Comparison of ENCODE assay signal across 16 cellular contexts in genomic region chr9:120403543-120403856, GRCh38.
DNase-seq lines count a peak whose midpoint lies in the region; ATAC-seq, FAIRE-seq and TF ChIP-seq lines count a peak whose summit lies in the region.
"Had no signal": no experiment of that assay in that cellular context is flagged by ENCODE, and none has a peak within 500 bp of the region (broad histone marks: within the 10 kb centered on the region; RNA-seq: fewer than 3 reads in every experiment).

No MANE protein-coding gene starts in this region.

- CTCF ChIA-PET in HepG2 (lab: Yijun Ruan, JAX; ENCODE audit: low intra/inter-chr PET ratio, low total read pairs): no interaction called here

- ATAC-seq in HepG2: peak; percentile 26; the same call in 2 of the 3 replicates
- no peak for ATAC-seq in right lobe of liver
- ATAC-seq in GM18868 (IDR thresholded peaks at IDR 0.05; ENCODE audit: unreplicated experiment): no peak

- peaks cover 69% of the 10 kb centered on the region for H3K36me3 Mint-ChIP-seq in activated T-helper 2 cell treated with anti-CD3 and anti-CD28 coated beads, Interferon-gamma antibody, Interleukin-2, Interleukin-4, amounts not matched to agents 10 μg/mL and 5 μg/mL and 100 μg/mL, durations not matched to agents 14 hours and 24 hours and 36 hours (ENCODE audit: low read depth)
- H3K36me3 Mint-ChIP-seq in nephron progenitor cell (ENCODE audit: low read depth): peaks cover 63% of the 10 kb centered on the region

- no peaks in the 10 kb centered on the region for H3K9me2 ChIP-seq in Karpas-422 (replicated peaks; ENCODE audit: insufficient read depth, low read length)

- H3K27ac ChIP-seq in HepG2 (ENCODE audit: extremely low read length, insufficient read depth, low read length) (peak overlapping the region; percentile 47), right lobe of liver (peak overlapping the region in 1 of 3 donors; percentile 50), Karpas-422 (ENCODE audit: low read length) (no peak overlapping the region), uterus (no peak overlapping the region)
- H3K27ac ChIP-seq: tibial nerve had no signal

- H3K4me3 Mint-ChIP-seq in activated T-helper 2 cell treated with anti-CD3 and anti-CD28 coated beads, Interferon-gamma antibody, Interleukin-2, Interleukin-4, amounts not matched to agents 10 μg/mL and 5 μg/mL and 100 μg/mL, durations not matched to agents 14 hours and 24 hours and 36 hours (ENCODE audit: low read depth): no peak overlapping the region
- H3K4me3 Mint-ChIP-seq in nephron progenitor cell: no peak overlapping the region

- WGBS in HepG2 (ENCODE audit: low lambda C conversion rate): 63% methylated on average over 3 of the region's 3 CpGs
- WGBS in right lobe of liver (ENCODE audit: insufficient coverage, low coverage, low lambda C conversion rate, missing lambda C conversion rate): 72% methylated on average over 2 of the region's 3 CpGs

- in situ Hi-C loops in HepG2 (cut with HindIII; ENCODE audit: extremely low pct_ligation_motif_present, low pct_unique_long_range_greater_than_20kb): loop anchor here (10.0 kb wide), 1 partner anchor 61 kb away; no protein-coding TSS in a partner anchor

- no peak overlapping the region for H3K9ac ChIP-seq in HepG2 (ENCODE audit: insufficient read depth, low read depth, low read length)
- H3K9ac ChIP-seq in Karpas-422 (ENCODE audit: low read length): no peak overlapping the region

- no peaks in the 10 kb centered on the region for H3K9me3 Mint-ChIP-seq in activated T-helper 2 cell treated with anti-CD3 and anti-CD28 coated beads, Interferon-gamma antibody, Interleukin-2, Interleukin-4, amounts not matched to agents 10 μg/mL and 5 μg/mL and 100 μg/mL, durations not matched to agents 14 hours and 24 hours and 36 hours
- H3K9me3 Mint-ChIP-seq in nephron progenitor cell: no peaks in the 10 kb centered on the region

- H3K4me3 ChIP-seq in HepG2 (replicated peaks in 1 of 3; ENCODE audit: insufficient read depth in 1 of 3, low read depth in 2 of 3, low read length in 3 of 3): no peak overlapping the region
- H3K4me3 ChIP-seq in right lobe of liver: no peak overlapping the region
- no peak overlapping the region for H3K4me3 ChIP-seq in Karpas-422 (ENCODE audit: low read length)
- H3K4me3 ChIP-seq in uterus: no peak overlapping the region
- H3K4me3 ChIP-seq: tibial nerve had no signal

- H2AFZ ChIP-seq in HepG2 (ENCODE audit: low read length) (no peak overlapping the region), Karpas-422 (ENCODE audit: low read length) (no peak overlapping the region)

- no peak for FAIRE-seq in HepG2 (lab: Jason Lieb, UNC)
- FAIRE-seq: colon had no signal

- TF ChIP-seq CTCF in HepG2 (CRISPR knock-in tag; IDR thresholded peaks at IDR 0.05): no peak
- TF ChIP-seq CTCF in right lobe of liver (IDR thresholded peaks at IDR 0.05): no peak
- no peak for TF ChIP-seq CTCF in nephron progenitor cell (IDR thresholded peaks at IDR 0.05)
- TF ChIP-seq CTCF in uterus (IDR thresholded peaks at IDR 0.05): no peak

- H3K27ac Mint-ChIP-seq in activated T-helper 2 cell treated with anti-CD3 and anti-CD28 coated beads, Interferon-gamma antibody, Interleukin-2, Interleukin-4, amounts not matched to agents 10 μg/mL and 5 μg/mL and 100 μg/mL, durations not matched to agents 14 hours and 24 hours and 36 hours: peak overlapping the region; percentile 4
- peak overlapping the region; percentile 49 for H3K27ac Mint-ChIP-seq in nephron progenitor cell

- peaks cover 11% of the 10 kb centered on the region for H3K4me1 Mint-ChIP-seq in activated T-helper 2 cell treated with anti-CD3 and anti-CD28 coated beads, Interferon-gamma antibody, Interleukin-2, Interleukin-4, amounts not matched to agents 10 μg/mL and 5 μg/mL and 100 μg/mL, durations not matched to agents 14 hours and 24 hours and 36 hours (ENCODE audit: low read depth)
- no peaks in the 10 kb centered on the region for H3K4me1 Mint-ChIP-seq in nephron progenitor cell

- no peaks in the 10 kb centered on the region for H3K9me3 ChIP-seq in HepG2 (ENCODE audit: low read length)
- no peaks in the 10 kb centered on the region for H3K9me3 ChIP-seq in right lobe of liver
- no peaks in the 10 kb centered on the region for H3K9me3 ChIP-seq in Karpas-422 (ENCODE audit: low read length)
- no peaks in the 10 kb centered on the region for H3K9me3 ChIP-seq in uterus
- H3K9me3 ChIP-seq: BE2C, tibial nerve had no signal

- H3K36me3 ChIP-seq in HepG2 (replicated peaks in 1 of 2; ENCODE audit: control insufficient read depth in 1 of 2, insufficient read depth in 2 of 2, low read length in 2 of 2) (peaks cover 41 to 96% of the 10 kb centered on the region in 2 experiments), right lobe of liver (peaks cover 0 to 28% (median 9%) of the 10 kb centered on the region in 4 donors), Karpas-422 (ENCODE audit: insufficient read depth, low read length) (peaks cover 17% of the 10 kb centered on the region; the same call in 1 of the 2 replicates), uterus (no peaks in the 10 kb centered on the region)

- H3K4me2 ChIP-seq in HepG2 (ENCODE audit: low read depth, low read length): no peak overlapping the region
- H3K4me2 ChIP-seq in Karpas-422 (ENCODE audit: low read depth, low read length, poor library complexity, severe bottlenecking): no peak overlapping the region

- TF ChIP-seq RAD21 in HepG2 (CRISPR knock-in tag; IDR thresholded peaks at IDR 0.05): no peak

- DNase-seq in HepG2 (ENCODE audit: low spot score) (peak; percentile 33), right lobe of liver (no peak), nephron progenitor cell (no peak), Karpas-422 (no peak), uterus (no peak), hippocampal formation (lab: John Stamatoyannopoulos, UW) (no peak)
- DNase-seq in activated T-helper 2 cell treated with anti-CD3 and anti-CD28 coated beads, Interferon-gamma antibody, Interleukin-2, Interleukin-4, amounts not matched to agents 10 μg/mL and 5 μg/mL and 100 μg/mL, durations not matched to agents 14 hours and 24 hours and 36 hours (ENCODE audit: low spot score): no peak
- DNase-seq: activated CD8-positive, alpha-beta memory T cell treated with anti-CD3 and anti-CD28 coated beads, Interleukin-2, amount 50 U/mL, for 4 hours; BE2C; DND-41; NCI-H1436; NCI-H526; SHP77 treated with DMSO at 0.1 percent for 48 hours had no signal

- H3K27me3 Mint-ChIP-seq in activated T-helper 2 cell treated with anti-CD3 and anti-CD28 coated beads, Interferon-gamma antibody, Interleukin-2, Interleukin-4, amounts not matched to agents 10 μg/mL and 5 μg/mL and 100 μg/mL, durations not matched to agents 14 hours and 24 hours and 36 hours (ENCODE audit: low read depth): no peaks in the 10 kb centered on the region
- no peaks in the 10 kb centered on the region for H3K27me3 Mint-ChIP-seq in nephron progenitor cell (ENCODE audit: low read depth, poor library complexity)

- POLR2A ChIA-PET in HepG2 (lab: Yijun Ruan, JAX): interaction anchor here (2.1 kb wide), 1 partner anchor 16 kb away, joined by 6 read pairs; no protein-coding TSS in a partner anchor

- intact Hi-C loops in HepG2 (cut with micrococcal nuclease; ENCODE audit: unreplicated experiment): no loop called here
- intact Hi-C loops in right lobe of liver (cut with DNase I): no loop called here
- intact Hi-C loops in activated T-helper 2 cell treated with anti-CD3 and anti-CD28 coated beads, Interferon-gamma antibody, Interleukin-2, Interleukin-4, amounts not matched to agents 10 μg/mL and 5 μg/mL and 100 μg/mL, durations not matched to agents 14 hours and 24 hours and 36 hours (cut with micrococcal nuclease): no loop called here
- intact Hi-C loops in uterus (cut with DNase I; ENCODE audit: low total_unique reads): no loop called here

- no peaks in the 10 kb centered on the region for H3K79me2 ChIP-seq in HepG2 (ENCODE audit: insufficient read depth, low read length)
- H3K79me2 ChIP-seq in Karpas-422 (ENCODE audit: low read length): no peaks in the 10 kb centered on the region

- H3K27me3 ChIP-seq in HepG2 (ENCODE audit: control insufficient read depth in 1 of 2, insufficient read depth in 2 of 2, low read length in 2 of 2): no peaks in the 10 kb centered on the region
- no peaks in the 10 kb centered on the region for H3K27me3 ChIP-seq in right lobe of liver
- H3K27me3 ChIP-seq in Karpas-422 (ENCODE audit: low read length): no peaks in the 10 kb centered on the region
- H3K27me3 ChIP-seq in uterus: no peaks in the 10 kb centered on the region
- H3K27me3 ChIP-seq: BE2C, tibial nerve had no signal

- no TSS peak for BruUV-seq in HepG2 (replicated peaks; lab: Mats Ljungman, UMichigan)

- H3K4me1 ChIP-seq in HepG2 (ENCODE audit: insufficient read depth, low read length): peaks cover 19% of the 10 kb centered on the region
- peaks cover 0 to 40% (median 0%) of the 10 kb centered on the region in 4 donors for H3K4me1 ChIP-seq in right lobe of liver
- no peaks in the 10 kb centered on the region for H3K4me1 ChIP-seq in Karpas-422 (ENCODE audit: low read length)
- H3K4me1 ChIP-seq in uterus: no peaks in the 10 kb centered on the region
- H3K4me1 ChIP-seq: BE2C, tibial nerve had no signal

- no peak for TF ChIP-seq EP300 in HepG2 (IDR thresholded peaks at IDR 0.05; ENCODE audit: low read depth in 2 of 2, low read length in 2 of 2)
- no peak for TF ChIP-seq EP300 in HepG2 (CRISPR knock-in tag; IDR thresholded peaks at IDR 0.05; ENCODE audit: borderline replicate concordance)

- no peak for TF ChIP-seq POLR2A in HepG2 (IDR thresholded peaks at IDR 0.05; ENCODE audit: insufficient read depth in 1 of 2, low read depth in 2 of 2, low read length in 2 of 2)
- no peak for TF ChIP-seq POLR2A in right lobe of liver (IDR thresholded peaks at IDR 0.05)
- TF ChIP-seq POLR2A in uterus (IDR thresholded peaks at IDR 0.05): no peak

- H4K20me1 ChIP-seq in HepG2 (ENCODE audit: insufficient read depth, low read length) (no peaks in the 10 kb centered on the region), Karpas-422 (ENCODE audit: insufficient read depth, low read depth, low read length) (no peaks in the 10 kb centered on the region)

TF ChIP-seq in HepG2, 621 proteins besides CTCF, POLR2A, EP300 and RAD21 (continues in another document):
- TF ChIP-seq MAFF (IDR thresholded peaks at IDR 0.05; ENCODE audit: low read depth, low read length): peak; percentile 19; the same call in 1 of the 2 replicates
- TF ChIP-seq ZNF34 (CRISPR knock-in tag; IDR thresholded peaks at IDR 0.05; ENCODE audit: borderline replicate concordance): no peak
- peak; percentile 76; the same call in 1 of the 2 replicates for TF ChIP-seq NFE2L2 (IDR thresholded peaks at IDR 0.05; ENCODE audit: low read length)
- TF ChIP-seq GATAD2A (CRISPR knock-in tag; IDR thresholded peaks at IDR 0.05): 0 out of 2 replicates have a peak, but pooled peaks have one; percentile 31
- 0 out of 2 replicates have a peak, but pooled peaks have one; percentile 13 for TF ChIP-seq CREB1 (IDR thresholded peaks at IDR 0.05)
- no peak for TF ChIP-seq CREB1 (CRISPR knock-in tag; IDR thresholded peaks at IDR 0.05)
- 0 out of 4 replicates have a peak, but pooled peaks of 1 of the 2 experiments have one; percentile 5 for TF ChIP-seq MAFK (conservative IDR thresholded peaks at IDR 0.05 in 1 of 2, IDR thresholded peaks at IDR 0.05 in 1 of 2; ENCODE audit: low read length in 2 of 2)
- 0 out of 2 replicates have a peak, but pooled peaks have one; percentile 29 for TF ChIP-seq NFE2 (CRISPR knock-in tag; IDR thresholded peaks at IDR 0.05)
- TF ChIP-seq SSRP1 (CRISPR knock-in tag; IDR thresholded peaks at IDR 0.05): no peak
